23 cellular contexts compared by ENCODE assay signal in genomic region chr10:60621018-60621417, GRCh38.
"Had no signal": no experiment of that assay in that cellular context is flagged by ENCODE, and none has a peak within 500 bp of the region (broad histone marks: within the 10 kb centered on the region; RNA-seq: fewer than 3 reads in every experiment).

No MANE protein-coding gene starts in this region.

- H3K4me3 ChIP-seq: colonic mucosa, coronary artery, dorsolateral prefrontal cortex, esophagus muscularis mucosa, esophagus squamous epithelium, gastrocnemius medialis, gastroesophageal sphincter, heart left ventricle had no signal

- H3K27ac ChIP-seq: colonic mucosa, coronary artery, dorsolateral prefrontal cortex, epithelial cell of prostate, esophagus muscularis mucosa, esophagus squamous epithelium, foreskin keratinocyte, gastrocnemius medialis, gastroesophageal sphincter, heart left ventricle had no signal

- H3K4me1 ChIP-seq: colonic mucosa, esophagus muscularis mucosa, esophagus squamous epithelium, gastrocnemius medialis, gastroesophageal sphincter, heart left ventricle had no signal

- H3K9me3 ChIP-seq: colonic mucosa, esophagus muscularis mucosa, esophagus squamous epithelium, gastrocnemius medialis, gastroesophageal sphincter, heart left ventricle had no signal

- H3K27me3 ChIP-seq: colonic mucosa, dorsolateral prefrontal cortex, esophagus muscularis mucosa, esophagus squamous epithelium, foreskin keratinocyte, gastrocnemius medialis, gastroesophageal sphincter, heart left ventricle had no signal

- H3K36me3 ChIP-seq: colonic mucosa, esophagus muscularis mucosa, esophagus squamous epithelium, gastrocnemius medialis, gastroesophageal sphincter, heart left ventricle had no signal

- ATAC-seq: effector memory CD8-positive, alpha-beta T cell; esophagus mucosa; foreskin keratinocyte; gastrocnemius medialis; gastroesophageal sphincter; heart left ventricle had no signal

- DNase-seq: colonic mucosa; cortex of kidney; dermis blood vessel endothelial cell; dorsolateral prefrontal cortex; effector CD4-positive, alpha-beta T cell; effector CD8-positive, alpha-beta T cell; effector memory CD4-positive, alpha-beta T cell; effector memory CD8-positive, alpha-beta T cell; endodermal cell; erythroblast; esophagus squamous epithelium; foreskin fibroblast; foreskin keratinocyte; foreskin melanocyte; gastrocnemius medialis; glutamatergic neuron; head of caudate nucleus; heart left ventricle had no signal
